8 cellular contexts compared by ENCODE assay signal in genomic region chr16:30535106-30535776, GRCh38. TPM values are rescaled to one million over a fixed set of nuclear protein-coding genes. Genes with fewer than 3 reads are reported as not detected.
DNase-seq lines count a peak whose midpoint lies in the region; ATAC-seq, FAIRE-seq and TF ChIP-seq lines count a peak whose summit lies in the region.

No MANE protein-coding gene starts in this region.

- H3K9me3 ChIP-seq in DOHH2 (ENCODE audit: control insufficient read depth, insufficient read depth, low read length), result no peaks in the 10 kb centered on the region
- no peaks in the 10 kb centered on the region for H3K9me3 ChIP-seq in T-helper 17 cell (ENCODE audit: control insufficient read depth, low read length, poor library complexity, severe bottlenecking)
- no peaks in the 10 kb centered on the region for H3K9me3 ChIP-seq in prostate gland

- H3K9me2 ChIP-seq in DOHH2 (replicated peaks; ENCODE audit: control insufficient read depth, low read length), result no peaks in the 10 kb centered on the region

- intact Hi-C loops in prostate gland (cut with DNase I), result loop anchor here (2.0 kb wide), 1 partner anchor 24 kb away; the partner anchor contains the start of gene ZNF764

- H3K36me3 ChIP-seq in DOHH2 (ENCODE audit: control insufficient read depth, low read length) (peaks cover 32% of the 10 kb centered on the region), prostate gland (no peaks in the 10 kb centered on the region)

- peak overlapping the region; percentile 94 for H3K4me2 ChIP-seq in DOHH2 (ENCODE audit: low read length)

- peak overlapping the region; percentile 85 for H3K27ac ChIP-seq in DOHH2 (ENCODE audit: low read depth, low read length)
- H3K27ac ChIP-seq in foreskin keratinocyte, result peak overlapping the region; percentile 75
- H3K27ac ChIP-seq in prostate gland, result peak overlapping the region; percentile 90 to 94

- H3K36me3 Mint-ChIP-seq in T-helper 17 cell (ENCODE audit: low read depth), result no peaks in the 10 kb centered on the region

- no peaks in the 10 kb centered on the region for H4K20me1 ChIP-seq in DOHH2 (ENCODE audit: control insufficient read depth, insufficient read depth, low read depth, low read length)

- no peak for FAIRE-seq in urothelium cell line (lab: Jason Lieb, UNC)

- H3K27ac Mint-ChIP-seq in T-helper 17 cell, result peak overlapping the region; percentile 99

- TF ChIP-seq CTCF in DOHH2 (IDR thresholded peaks at IDR 0.05; ENCODE audit: low read depth, low read length, poor library complexity, severe bottlenecking) (no peak), foreskin keratinocyte (conservative IDR thresholded peaks at IDR 0.05) (no peak), prostate gland (IDR thresholded peaks at IDR 0.05) (peak in 1 of 4 experiments; percentile 1)

- 0 out of 2 replicates have a peak, but pooled peaks cover 2% of the 10 kb centered on the region for H3F3A ChIP-seq in DOHH2 (ENCODE audit: control insufficient read depth, insufficient read depth)

- ATAC-seq in T-helper 17 cell (peak; percentile 32), foreskin keratinocyte (no peak)

- H3K4me1 ChIP-seq in DOHH2 (ENCODE audit: control insufficient read depth, low read length), result peaks cover 34% of the 10 kb centered on the region
- H3K4me1 ChIP-seq in foreskin keratinocyte, result peaks cover 2% of the 10 kb centered on the region
- H3K4me1 ChIP-seq in prostate gland (replicated peaks), result peaks cover 10% of the 10 kb centered on the region

- peak overlapping the region; percentile 98 for H3K4me3 Mint-ChIP-seq in T-helper 17 cell

- peaks cover 45% of the 10 kb centered on the region for H3K79me2 ChIP-seq in DOHH2 (ENCODE audit: control insufficient read depth, low read length)

- WGBS in prostate gland, result under 1% methylated on average over 18 of the region's 18 CpGs

- H3K27me3 ChIP-seq in DOHH2 (ENCODE audit: control insufficient read depth, low read length), result no peaks in the 10 kb centered on the region
- H3K27me3 ChIP-seq in foreskin keratinocyte, result no peaks in the 10 kb centered on the region
- no peaks in the 10 kb centered on the region for H3K27me3 ChIP-seq in prostate gland (replicated peaks; ENCODE audit: insufficient read depth)

- H3K4me1 Mint-ChIP-seq in T-helper 17 cell, result peaks cover 29% of the 10 kb centered on the region

- CTCF ChIA-PET in HEK293T (lab: Yijun Ruan, JAX), result interaction anchor here (0.6 to 2.4 kb wide), 18 partner anchors 8 to 696 kb away, joined by 3 to 19 read pairs (median 6); partner anchors contain the start of genes DCTPP1, PRR14 and ZNF764

- POLR2A ChIA-PET in HEK293T (lab: Yijun Ruan, JAX), result interaction anchor here (0.6 to 11.3 kb wide), 39 partner anchors 8 to 540 kb away, joined by 3 to 181 read pairs (median 5); partner anchors contain the start of genes CORO1A, DCTPP1, FBRS and MAPK3

- TF ChIP-seq POLR2A in prostate gland (IDR thresholded peaks at IDR 0.05), result no peak

- no peak for DNase-seq in HEK293T (ENCODE audit: extremely low spot score)
- DNase-seq in T-helper 17 cell, result no peak
- DNase-seq in foreskin keratinocyte, result no peak
- no peak for DNase-seq in prostate gland (ENCODE audit: low spot score)
- DNase-seq in RPMI8226, result no peak
- no peak for DNase-seq in urothelium cell line (ENCODE audit: low spot score)
- DNase-seq in NOMO-1 treated with DMSO at 0.1 percent for 48 hours (lab: John Stamatoyannopoulos, UW; ENCODE audit: unreplicated experiment), result no peak

- no peaks in the 10 kb centered on the region for H3K27me3 Mint-ChIP-seq in T-helper 17 cell

- H3K4me3 ChIP-seq in DOHH2 (ENCODE audit: low read length), result peak overlapping the region; percentile 93
- H3K4me3 ChIP-seq in prostate gland, result peak overlapping the region; percentile 51 to 57

TF ChIP-seq in HEK293T, 16 proteins besides CTCF, POLR2A, EP300 and RAD21:
- TF ChIP-seq ARNT (IDR thresholded peaks at IDR 0.05) (no peak), SP1 (IDR thresholded peaks at IDR 0.05) (no peak), SUZ12 (IDR thresholded peaks at IDR 0.05) (no peak), CTBP1 (IDR thresholded peaks at IDR 0.05; ENCODE audit: borderline replicate concordance) (no peak), FOXA1 (IDR thresholded peaks at IDR 0.05) (no peak), FOXM1 (IDR thresholded peaks at IDR 0.05; ENCODE audit: borderline replicate concordance) (no peak), ELF4 (IDR thresholded peaks at IDR 0.05) (peak; percentile 74; the same call in 1 of the 2 replicates), L3MBTL2 (conservative IDR thresholded peaks at IDR 0.05) (peak; percentile 94), FOXK2 (IDR thresholded peaks at IDR 0.05) (no peak), ZNF384 (IDR thresholded peaks at IDR 0.05) (no peak)

RNA-seq across cellular contexts. Expression of gene ZNF747, which starts 0.6 kb away (rescaled TPM):
- total RNA-seq in T-helper 17 cell (1 to 10 TPM; 7.6 TPM), foreskin keratinocyte (4.9 and 5.2 TPM in 2 replicates), prostate gland (10 to 100 TPM; 15.8 to 22.6 TPM)
- 3.7 and 4.0 TPM in 2 replicates for polyA plus RNA-seq in foreskin keratinocyte

RNA-seq across cellular contexts. Expression of gene ZNF768, which starts 8.9 kb away (rescaled TPM):
- 1 to 10 TPM; 5.1 to 5.3 TPM for total RNA-seq in T-helper 17 cell
- total RNA-seq in foreskin keratinocyte, result 29.7 and 30.2 TPM in 2 replicates
- polyA plus RNA-seq in foreskin keratinocyte, result 33.3 and 35.7 TPM in 2 replicates
- 10 to 100 TPM; 46.5 to 61.1 TPM for total RNA-seq in prostate gland

RNA-seq across cellular contexts. Expression of gene ZNF764, which starts 22.9 kb away (rescaled TPM):
- total RNA-seq in T-helper 17 cell (10 to 100 TPM; 19.5 to 21.4 TPM), foreskin keratinocyte (4.5 and 5.5 TPM in 2 replicates), prostate gland (10 to 100 TPM; 15.7 to 22.5 TPM)
- 3.2 and 3.3 TPM in 2 replicates for polyA plus RNA-seq in foreskin keratinocyte

RNA-seq across cellular contexts. Expression of gene ZNF688, which starts 36.3 kb away (rescaled TPM):
- 10 to 100 TPM; 11.4 to 14.0 TPM for total RNA-seq in T-helper 17 cell
- total RNA-seq in foreskin keratinocyte, result 7.5 and 8.5 TPM in 2 replicates
- polyA plus RNA-seq in foreskin keratinocyte, result 11.0 and 11.8 TPM in 2 replicates
- total RNA-seq in prostate gland, result 10 to 100 TPM; 20.4 to 21.5 TPM

RNA-seq across cellular contexts. Expression of gene ZNF785, which starts 50.3 kb away (rescaled TPM):
- total RNA-seq in T-helper 17 cell (10 to 100 TPM in 1 of 2 donors, 1 to 10 TPM in 1; 8.5 to 11.7 TPM), foreskin keratinocyte (3.9 and 4.6 TPM in 2 replicates), prostate gland (10 to 100 TPM; 16.9 to 18.9 TPM)
- polyA plus RNA-seq in foreskin keratinocyte, result 1.8 and 2.1 TPM in 2 replicates
